Comparison of ENCODE assay signal across 10 cellular contexts in genomic region chr16:10297341-10298006, GRCh38.
A peak's percentile ranks its signal among the peaks of the same experiment; 100 is the strongest.
DNase-seq lines count a peak whose midpoint lies in the region; ATAC-seq, FAIRE-seq and TF ChIP-seq lines count a peak whose summit lies in the region.
"Had no signal": no experiment of that assay in that cellular context is flagged by ENCODE, and none has a peak within 500 bp of the region (broad histone marks: within the 10 kb centered on the region; RNA-seq: fewer than 3 reads in every experiment).

No MANE protein-coding gene starts in this region.

- H3K4me1 Mint-ChIP-seq in endodermal cell, result peaks cover 14% of the 10 kb centered on the region

- ATAC-seq in GM21576 (IDR thresholded peaks at IDR 0.05; ENCODE audit: unreplicated experiment), result peak; percentile 95
- ATAC-seq in HG03521 (IDR thresholded peaks at IDR 0.05; ENCODE audit: unreplicated experiment), result peak; percentile 97

- H3K36me3 Mint-ChIP-seq in endodermal cell (ENCODE audit: low read depth), result peaks cover 36% of the 10 kb centered on the region

- 91 to 96% methylated on average over 13 of the region's 13 CpGs for WGBS in endodermal cell (ENCODE audit: insufficient coverage in 1 of 2, insufficient read length in 1 of 2), 2 experiments
- 73 to 89% (median 78%) methylated on average over 13 of the region's 13 CpGs for WGBS in stomach, 5 donors

- intact Hi-C loops in stomach (cut with DNase I; ENCODE audit: low total_unique reads), result no loop called here
- intact Hi-C loops in colonic mucosa (cut with DNase I), result no loop called here

- no peak overlapping the region for H3K27ac Mint-ChIP-seq in endodermal cell

- no peaks in the 10 kb centered on the region for H3K4me1 ChIP-seq in endodermal cell (ENCODE audit: control insufficient read depth, insufficient read depth, low read length)
- no peaks in the 10 kb centered on the region for H3K4me1 ChIP-seq in stomach
- H3K4me1 ChIP-seq in colonic mucosa, result no peaks in the 10 kb centered on the region
- H3K4me1 ChIP-seq: adrenal gland had no signal

- peaks cover 57% of the 10 kb centered on the region for H3K36me3 ChIP-seq in endodermal cell (ENCODE audit: control insufficient read depth, insufficient read depth, low read length)
- H3K36me3 ChIP-seq in stomach, result no peaks in the 10 kb centered on the region
- no peaks in the 10 kb centered on the region for H3K36me3 ChIP-seq in colonic mucosa
- H3K36me3 ChIP-seq: adrenal gland had no signal

- TF ChIP-seq POLR2A in GM12892 (IDR thresholded peaks at IDR 0.05; ENCODE audit: low read depth, low read length) (peak; percentile 48), stomach (IDR thresholded peaks at IDR 0.05) (no peak)

- DNase-seq in GM12892 (ENCODE audit: insufficient read length), result peak; percentile 53
- DNase-seq in endodermal cell, result peak; percentile 27
- DNase-seq in NCI-H2196 (lab: John Stamatoyannopoulos, UW; ENCODE audit: unreplicated experiment), result no peak
- DNase-seq in stomach, result no peak
- no peak for DNase-seq in activated gamma-delta T cell (lab: John Stamatoyannopoulos, UW)
- DNase-seq in colonic mucosa, result no peak
- DNase-seq: stimulated activated CD4-positive, alpha-beta T cell treated with anti-CD3 and anti-CD28 coated beads, Interleukin-4, amount 100 ng/mL, for 4 hours had no signal

- H3K4me3 ChIP-seq in endodermal cell (ENCODE audit: low read length) (peak overlapping the region; percentile 27), stomach (no peak overlapping the region), colonic mucosa (no peak overlapping the region)
- H3K4me3 ChIP-seq: adrenal gland had no signal

- H3K9me3 ChIP-seq in endodermal cell (ENCODE audit: control insufficient read depth, low read length), result peaks cover 48% of the 10 kb centered on the region
- H3K9me3 ChIP-seq in stomach, result peaks cover 0 to 12% (median 6%) of the 10 kb centered on the region in 4 donors
- no peaks in the 10 kb centered on the region for H3K9me3 ChIP-seq in colonic mucosa
- H3K9me3 ChIP-seq: adrenal gland had no signal

- peaks cover 54% of the 10 kb centered on the region for H3K9me3 Mint-ChIP-seq in endodermal cell

- no peak for TF ChIP-seq EP300 in stomach (IDR thresholded peaks at IDR 0.05)

- TF ChIP-seq CTCF in endodermal cell (conservative IDR thresholded peaks at IDR 0.05), result no peak
- TF ChIP-seq CTCF in stomach (IDR thresholded peaks at IDR 0.05), result no peak
- no peak for TF ChIP-seq CTCF in colonic mucosa (IDR thresholded peaks at IDR 0.05)

- FAIRE-seq in GM12892 (lab: Jason Lieb, UNC), result peak; percentile 99

- H3K4me3 Mint-ChIP-seq in endodermal cell, result no peak overlapping the region

- H3K9ac ChIP-seq in endodermal cell (ENCODE audit: extremely low read depth, low read length, poor library complexity, severe bottlenecking), result no peak overlapping the region
- H3K9ac ChIP-seq in colonic mucosa (ENCODE audit: low read depth in 2 of 2, low read length in 2 of 2), result no peak overlapping the region

- H3K27me3 ChIP-seq in endodermal cell (ENCODE audit: control insufficient read depth, insufficient read depth, low read length, poor library complexity, severe bottlenecking) (no peaks in the 10 kb centered on the region), stomach (no peaks in the 10 kb centered on the region), colonic mucosa (no peaks in the 10 kb centered on the region)
- H3K27me3 ChIP-seq: adrenal gland had no signal

- H3K27ac ChIP-seq in endodermal cell (ENCODE audit: low read depth, low read length) (no peak overlapping the region), stomach (peak overlapping the region in 1 of 5 donors; percentile 41), colonic mucosa (no peak overlapping the region)

- no peaks in the 10 kb centered on the region for H3K27me3 Mint-ChIP-seq in endodermal cell (ENCODE audit: insufficient read depth)

Comparison
In these comparisons a context has a peak if more than half of its experiments do, and no peak if none do; other contexts are left out.
1. DNase-seq: peak in GM12892 (single experiment) and endodermal cell (single experiment); none in NCI-H2196 (single experiment), stomach (single experiment), activated gamma-delta T cell (single experiment) and colonic mucosa (single experiment).